ENCODE assay signal across 2 cellular contexts in genomic region chrX:83508526-83509245, GRCh38.
TF ChIP-seq lines count a peak whose summit lies in the region.

No MANE protein-coding gene starts in this region.

TF ChIP-seq in SK-N-SH, 30 proteins besides CTCF, POLR2A, EP300 and RAD21 (continued from another document):
- TF ChIP-seq PBX3 (IDR thresholded peaks at IDR 0.05): no peak
- TF ChIP-seq NFIC (IDR thresholded peaks at IDR 0.05; ENCODE audit: borderline replicate concordance): no peak
- no peak for TF ChIP-seq USF1 (IDR thresholded peaks at IDR 0.05; ENCODE audit: borderline replicate concordance, low read depth)
- no peak for TF ChIP-seq ELF1 (IDR thresholded peaks at IDR 0.05)
- TF ChIP-seq RFX5 (IDR thresholded peaks at IDR 0.05; ENCODE audit: low read length): no peak
- TF ChIP-seq SMC3 (IDR thresholded peaks at IDR 0.05; ENCODE audit: low read depth, low read length): no peak
- TF ChIP-seq EZH2phosphoT487 (IDR thresholded peaks at IDR 0.05; ENCODE audit: borderline replicate concordance, low read depth): no peak
- TF ChIP-seq MEF2A (IDR thresholded peaks at IDR 0.05; ENCODE audit: borderline replicate concordance, low read depth): no peak
- TF ChIP-seq SIN3A (IDR thresholded peaks at IDR 0.05; ENCODE audit: borderline replicate concordance, low read depth, low read length): no peak
- no peak for TF ChIP-seq TEAD4 (IDR thresholded peaks at IDR 0.05; ENCODE audit: borderline replicate concordance, insufficient read depth)
- TF ChIP-seq MAX (IDR thresholded peaks at IDR 0.05; ENCODE audit: low read depth): no peak
- no peak for TF ChIP-seq RCOR1 (IDR thresholded peaks at IDR 0.05; ENCODE audit: low read length)
- TF ChIP-seq RXRA (IDR thresholded peaks at IDR 0.05; ENCODE audit: borderline replicate concordance, low read depth): no peak
- TF ChIP-seq GABPA (IDR thresholded peaks at IDR 0.05; ENCODE audit: low read depth): no peak
- TF ChIP-seq IRF3 (IDR thresholded peaks at IDR 0.05; ENCODE audit: low read depth, low read length): no peak
- no peak for TF ChIP-seq REST (IDR thresholded peaks at IDR 0.05; ENCODE audit: low read depth, low read length)
- TF ChIP-seq FOXM1 (IDR thresholded peaks at IDR 0.05; ENCODE audit: low read depth): no peak

TF ChIP-seq in SK-N-SH treated with all-trans-retinoic acid at 6 μM for 48 hours, 23 proteins besides CTCF, POLR2A, EP300 and RAD21 (continued from another document):
- no peak for TF ChIP-seq POU6F1 (CRISPR knock-in tag; IDR thresholded peaks at IDR 0.05; ENCODE audit: borderline replicate concordance, low read depth)
- no peak for TF ChIP-seq ZNF565 (CRISPR knock-in tag; conservative IDR thresholded peaks at IDR 0.05; ENCODE audit: low read depth)
- TF ChIP-seq TOX (CRISPR knock-in tag; IDR thresholded peaks at IDR 0.05; ENCODE audit: borderline replicate concordance): no peak
- TF ChIP-seq BACH2 (CRISPR knock-in tag; IDR thresholded peaks at IDR 0.05; ENCODE audit: borderline replicate concordance): no peak
- TF ChIP-seq CREB5 (CRISPR knock-in tag; IDR thresholded peaks at IDR 0.05; ENCODE audit: low read depth): no peak
- no peak for TF ChIP-seq ISL1 (CRISPR knock-in tag; IDR thresholded peaks at IDR 0.05)
- TF ChIP-seq PATZ1 (CRISPR knock-in tag; IDR thresholded peaks at IDR 0.05; ENCODE audit: borderline replicate concordance): no peak
- TF ChIP-seq ZFP3 (CRISPR knock-in tag; IDR thresholded peaks at IDR 0.05): no peak
- TF ChIP-seq CSRNP3 (CRISPR knock-in tag; IDR thresholded peaks at IDR 0.05): no peak
